In genomic region chr15:63348392-63348791, GRCh38 we compare ENCODE assay signal across 8 cellular contexts. TPM values are rescaled to one million over a fixed set of nuclear protein-coding genes. Genes with fewer than 3 reads are reported as not detected.
DNase-seq lines count a peak whose midpoint lies in the region; ATAC-seq lines count a peak whose summit lies in the region.

No MANE protein-coding gene starts in this region.

- peak overlapping the region in 1 of 2 experiments; percentile 61 for H3K14ac ChIP-seq in mesenchymal stem cell (ENCODE audit: low read length in 2 of 2)

- ATAC-seq in GM19395 (IDR thresholded peaks at IDR 0.05; ENCODE audit: unreplicated experiment), result no peak

- WGBS in mesenchymal stem cell, result 80% methylated on average over 7 of the region's 7 CpGs

- peak overlapping the region; percentile 62 for H3K9ac ChIP-seq in mesenchymal stem cell (ENCODE audit: low read length)

- H3K9me3 ChIP-seq in mesenchymal stem cell (ENCODE audit: control insufficient read depth, low read length), result no peaks in the 10 kb centered on the region

- H3K4me1 ChIP-seq in mesenchymal stem cell (ENCODE audit: control insufficient read depth, insufficient read depth, low read depth, low read length), result peaks cover 25% of the 10 kb centered on the region

- peak overlapping the region; percentile 17 to 58 for H3K4ac ChIP-seq in mesenchymal stem cell (ENCODE audit: low read depth in 1 of 2, low read length in 2 of 2)

- peak overlapping the region; percentile 70 for H3K27ac ChIP-seq in mesenchymal stem cell (ENCODE audit: low read length, poor library complexity, severe bottlenecking)

- H3K18ac ChIP-seq in mesenchymal stem cell (ENCODE audit: low read depth in 1 of 2, low read length in 2 of 2), result peak overlapping the region; percentile 74 to 85

- H4K8ac ChIP-seq in mesenchymal stem cell (ENCODE audit: low read length), result peak overlapping the region; percentile 88

- H3K23ac ChIP-seq in mesenchymal stem cell (ENCODE audit: low read length in 2 of 2), result no peak overlapping the region

- H2BK5ac ChIP-seq in mesenchymal stem cell (ENCODE audit: low read depth, low read length, poor library complexity, severe bottlenecking), result no peak overlapping the region

- H2BK12ac ChIP-seq in mesenchymal stem cell (ENCODE audit: low read length in 2 of 2), result peak overlapping the region; percentile 42 to 92

- no peaks in the 10 kb centered on the region for H3K27me3 ChIP-seq in mesenchymal stem cell (ENCODE audit: control insufficient read depth in 1 of 2, insufficient read depth in 1 of 2, low read length in 2 of 2)

- H2BK120ac ChIP-seq in mesenchymal stem cell (ENCODE audit: low read depth, low read length), result peak overlapping the region; percentile 40

- DNase-seq in Ammon's horn (ENCODE audit: low spot score), result peak; percentile 87
- peak; percentile 47 for DNase-seq in NCI-H1694 treated with DMSO at 0.1 percent for 48 hours (lab: John Stamatoyannopoulos, UW)
- peak; percentile 68 for DNase-seq in cerebellar cortex (ENCODE audit: low spot score)
- peak; percentile 41 for DNase-seq in mesenchymal stem cell
- no peak for DNase-seq in activated naive CD4-positive, alpha-beta T cell treated with anti-CD3 and anti-CD28 coated beads, Interleukin-2, amount 50 U/mL, for 16 hours
- DNase-seq in NCI-H524 (lab: John Stamatoyannopoulos, UW), result no peak
- DNase-seq in central memory CD4-positive, alpha-beta T cell, result no peak

- peak overlapping the region; percentile 30 for H2AFZ ChIP-seq in mesenchymal stem cell (ENCODE audit: low read depth, low read length)

- no peak overlapping the region for H3K4me3 ChIP-seq in mesenchymal stem cell (ENCODE audit: insufficient read depth in 1 of 2, low read depth in 1 of 2, low read length in 2 of 2)

- peaks cover 5 to 37% of the 10 kb centered on the region in 2 experiments for H3K36me3 ChIP-seq in mesenchymal stem cell (ENCODE audit: control insufficient read depth in 1 of 2, insufficient read depth in 2 of 2, low read depth in 1 of 2, low read length in 2 of 2)

- H4K91ac ChIP-seq in mesenchymal stem cell (ENCODE audit: low read length), result peak overlapping the region; percentile 71

- no peak overlapping the region for H3K4me2 ChIP-seq in mesenchymal stem cell (ENCODE audit: low read length, poor library complexity, severe bottlenecking)

- peak overlapping the region; percentile 88 for H2AK5ac ChIP-seq in mesenchymal stem cell (ENCODE audit: low read length, severe bottlenecking)

- peak overlapping the region; percentile 75 for H2BK15ac ChIP-seq in mesenchymal stem cell (ENCODE audit: low read depth, poor library complexity, severe bottlenecking)

- no peaks in the 10 kb centered on the region for H3K79me1 ChIP-seq in mesenchymal stem cell (replicated peaks; ENCODE audit: low read length, poor library complexity, severe bottlenecking)

RNA-seq across cellular contexts. Expression of gene CA12, which starts 33.3 kb away (rescaled TPM):
- polyA plus RNA-seq in mesenchymal stem cell (2013, experiment 1 of 2), result 4.9 TPM
- 4.9 TPM for polyA plus RNA-seq in mesenchymal stem cell (2013, experiment 2 of 2)

Comparison
In these comparisons a context has a peak if more than half of its experiments do, and no peak if none do; other contexts are left out.
1. DNase-seq: peak in Ammon's horn (single experiment), NCI-H1694 treated with DMSO at 0.1 percent for 48 hours (single experiment), cerebellar cortex (single experiment) and mesenchymal stem cell (single experiment); none in activated naive CD4-positive, alpha-beta T cell treated with anti-CD3 and anti-CD28 coated beads, Interleukin-2, amount 50 U/mL, for 16 hours (single experiment), NCI-H524 (0 of 2) and central memory CD4-positive, alpha-beta T cell (single experiment).